Comparison of ENCODE assay signal across 8 cellular contexts in genomic region chr2:219161097-219161496, GRCh38. TPM values are rescaled to one million over a fixed set of nuclear protein-coding genes. Genes with fewer than 3 reads are reported as not detected.
A peak's percentile ranks its signal among the peaks of the same experiment; 100 is the strongest.
DNase-seq lines count a peak whose midpoint lies in the region; ATAC-seq and TF ChIP-seq lines count a peak whose summit lies in the region.

No MANE protein-coding gene starts in this region.

- H3K9me2 ChIP-seq in Loucy (replicated peaks; ENCODE audit: low read depth, low read length) = no peaks in the 10 kb centered on the region

- no peaks in the 10 kb centered on the region for H3K4me1 ChIP-seq in BE2C
- peaks cover 23% of the 10 kb centered on the region for H3K4me1 ChIP-seq in Loucy (ENCODE audit: insufficient read depth, low read length, poor library complexity, severe bottlenecking)

- H3K36me3 ChIP-seq in BE2C (peaks cover 4% of the 10 kb centered on the region; the same call in 1 of the 2 replicates), Loucy (ENCODE audit: insufficient read depth, low read length) (no peaks in the 10 kb centered on the region)

- ATAC-seq in GM18870 (IDR thresholded peaks at IDR 0.05; ENCODE audit: unreplicated experiment) = no peak

- H3K4me2 ChIP-seq in Loucy (ENCODE audit: low read depth, low read length, poor library complexity, severe bottlenecking) = peak overlapping the region; percentile 85

- H3K9ac ChIP-seq in Loucy (ENCODE audit: low read depth, low read length, poor library complexity, severe bottlenecking) = peak overlapping the region; percentile 74

- no peaks in the 10 kb centered on the region for H3K79me2 ChIP-seq in Loucy (ENCODE audit: insufficient read depth, low read length)

- intact Hi-C loops in dendritic cell treated with granulocyte-macrophage colony-stimulating factor and Interleukin-4, amounts not matched to agents 40 ng/mL and 50 ng/mL, for 4 days (cut with micrococcal nuclease) = loop anchor here (2.0 kb wide), 1 partner anchor 58 kb away; the partner anchor contains the start of gene ABCB6
- intact Hi-C loops in head of caudate nucleus (cut with DNase I) = loop anchor here (5.0 kb wide), 2 partner anchors 46 to 136 kb away; partner anchors contain the start of gene ZFAND2B

- no peak for DNase-seq in BE2C
- no peak for DNase-seq in nephron progenitor cell
- no peak for DNase-seq in head of caudate nucleus
- DNase-seq in RKO (ENCODE audit: low spot score) = no peak
- DNase-seq in activated CD8-positive, alpha-beta memory T cell treated with anti-CD3 and anti-CD28 coated beads for 24 hours = no peak

- no peaks in the 10 kb centered on the region for H4K20me1 ChIP-seq in Loucy (ENCODE audit: insufficient read depth, low read length, poor library complexity, severe bottlenecking)

- TF ChIP-seq CTCF in BE2C (IDR thresholded peaks at IDR 0.05; ENCODE audit: low read depth, low read length) (0 out of 2 replicates have a peak, but pooled peaks have one; percentile 2), Loucy (conservative IDR thresholded peaks at IDR 0.05; ENCODE audit: low read length) (no peak), nephron progenitor cell (IDR thresholded peaks at IDR 0.05) (no peak)

- peaks cover 19% of the 10 kb centered on the region for H3K4me1 Mint-ChIP-seq in dendritic cell treated with granulocyte-macrophage colony-stimulating factor and Interleukin-4, amounts not matched to agents 40 ng/mL and 50 ng/mL, for 4 days (ENCODE audit: low read depth)
- peaks cover 15% of the 10 kb centered on the region for H3K4me1 Mint-ChIP-seq in nephron progenitor cell

- H3K9me3 Mint-ChIP-seq in dendritic cell treated with granulocyte-macrophage colony-stimulating factor and Interleukin-4, amounts not matched to agents 40 ng/mL and 50 ng/mL, for 4 days = no peaks in the 10 kb centered on the region
- H3K9me3 Mint-ChIP-seq in nephron progenitor cell = no peaks in the 10 kb centered on the region

- no peak overlapping the region for H2AFZ ChIP-seq in Loucy (ENCODE audit: low read length)

- H3K36me3 Mint-ChIP-seq in dendritic cell treated with granulocyte-macrophage colony-stimulating factor and Interleukin-4, amounts not matched to agents 40 ng/mL and 50 ng/mL, for 4 days (ENCODE audit: low read depth) = peaks cover 35% of the 10 kb centered on the region
- H3K36me3 Mint-ChIP-seq in nephron progenitor cell (ENCODE audit: low read depth) = peaks cover 10% of the 10 kb centered on the region

- H3K27me3 ChIP-seq in BE2C = no peaks in the 10 kb centered on the region
- H3K27me3 ChIP-seq in Loucy (ENCODE audit: insufficient read depth, low read length, poor library complexity, severe bottlenecking) = no peaks in the 10 kb centered on the region

- peak overlapping the region; percentile 78 for H3K4me3 ChIP-seq in BE2C (ENCODE audit: low read depth, low read length)
- peak overlapping the region; percentile 81 for H3K4me3 ChIP-seq in Loucy (ENCODE audit: low read length, poor library complexity, severe bottlenecking)

- peak overlapping the region; percentile 90 for H3K27ac Mint-ChIP-seq in dendritic cell treated with granulocyte-macrophage colony-stimulating factor and Interleukin-4, amounts not matched to agents 40 ng/mL and 50 ng/mL, for 4 days
- no peak overlapping the region for H3K27ac Mint-ChIP-seq in nephron progenitor cell

- H3K27me3 Mint-ChIP-seq in dendritic cell treated with granulocyte-macrophage colony-stimulating factor and Interleukin-4, amounts not matched to agents 40 ng/mL and 50 ng/mL, for 4 days = no peaks in the 10 kb centered on the region
- peaks cover 43% of the 10 kb centered on the region for H3K27me3 Mint-ChIP-seq in nephron progenitor cell (ENCODE audit: low read depth, poor library complexity)

- H3K4me3 Mint-ChIP-seq in dendritic cell treated with granulocyte-macrophage colony-stimulating factor and Interleukin-4, amounts not matched to agents 40 ng/mL and 50 ng/mL, for 4 days = peak overlapping the region; percentile 84
- peak overlapping the region; percentile 89 for H3K4me3 Mint-ChIP-seq in nephron progenitor cell

- no peaks in the 10 kb centered on the region for H3F3A ChIP-seq in Loucy (ENCODE audit: low read depth)

- H3K9me3 ChIP-seq in BE2C = no peaks in the 10 kb centered on the region
- no peaks in the 10 kb centered on the region for H3K9me3 ChIP-seq in Loucy (ENCODE audit: insufficient read depth, low read depth, low read length)

RNA-seq across cellular contexts. Expression of gene NHEJ1, which starts 0.5 kb away (rescaled TPM):
- 30.8 TPM for polyA plus RNA-seq in BE2C (2012; ENCODE audit: insufficient read depth, insufficient read length, low read depth)

RNA-seq across cellular contexts. Expression of gene SLC23A3, which starts 8.7 kb away (rescaled TPM):
- polyA plus RNA-seq in BE2C (2012; ENCODE audit: insufficient read depth, insufficient read length, low read depth) = 4.2 TPM

RNA-seq across cellular contexts. Expression of gene CNPPD1, which starts 15.6 kb away (rescaled TPM):
- polyA plus RNA-seq in BE2C (2012; ENCODE audit: insufficient read depth, insufficient read length, low read depth) = 80.0 TPM

RNA-seq across cellular contexts. Expression of gene RETREG2, which starts 17.0 kb away (rescaled TPM):
- polyA plus RNA-seq in BE2C (2012; ENCODE audit: insufficient read depth, insufficient read length, low read depth) = 110 TPM

RNA-seq across cellular contexts. Expression of gene ZFAND2B, which starts 45.5 kb away (rescaled TPM):
- polyA plus RNA-seq in BE2C (2012; ENCODE audit: insufficient read depth, insufficient read length, low read depth) = 121 TPM
